17 cellular contexts compared by ENCODE assay signal in genomic region chr20:17863209-17863576, GRCh38.
"Had no signal": no experiment of that assay in that cellular context is flagged by ENCODE, and none has a peak within 500 bp of the region (broad histone marks: within the 10 kb centered on the region; RNA-seq: fewer than 3 reads in every experiment).

No MANE protein-coding gene starts in this region.

- H3K27me3 ChIP-seq: esophagus muscularis mucosa, gastroesophageal sphincter, right atrium auricular region, tibial nerve had no signal

- H3K9me3 ChIP-seq: esophagus muscularis mucosa, gastroesophageal sphincter, left ventricle myocardium inferior, neutrophil, right atrium auricular region, tibial nerve had no signal

- H3K27ac ChIP-seq: epithelial cell of prostate, left ventricle myocardium inferior, neutrophil, right atrium auricular region had no signal

- ATAC-seq: effector memory CD8-positive, alpha-beta T cell; naive thymus-derived CD4-positive, alpha-beta T cell; stimulated activated naive CD8-positive, alpha-beta T cell treated with anti-CD3 and anti-CD28 coated beads, Interleukin-15, Interleukin-2, amounts not matched to agents 100 U/mL and 50 U/mL, for 24 hours had no signal

- H3K4me3 ChIP-seq: esophagus muscularis mucosa, gastroesophageal sphincter, left ventricle myocardium inferior, lung, right atrium auricular region, smooth muscle cell, tibial nerve had no signal

- H3K36me3 ChIP-seq: esophagus muscularis mucosa, gastroesophageal sphincter, left ventricle myocardium inferior, neutrophil, right atrium auricular region, tibial nerve had no signal

- H3K4me2 ChIP-seq: smooth muscle cell had no signal

- DNase-seq: effector memory CD8-positive, alpha-beta T cell; glutamatergic neuron; kidney; left ventricle myocardium inferior; mesenchymal stem cell; naive thymus-derived CD4-positive, alpha-beta T cell; nephron progenitor cell; stimulated activated CD4-positive, alpha-beta T cell treated with anti-CD3 and anti-CD28 coated beads, Interleukin-2, amount 100 ng/mL, for 48 hours; stimulated activated naive CD8-positive, alpha-beta T cell treated with anti-CD3 and anti-CD28 coated beads, Interleukin-15, Interleukin-2, amounts not matched to agents 100 U/mL and 50 U/mL, for 24 hours had no signal
